In genomic region chr11:134883484-134883883, GRCh38 we compare ENCODE assay signal across 2 cellular contexts.
A peak's percentile ranks its signal among the peaks of the same experiment; 100 is the strongest.
TF ChIP-seq lines count a peak whose summit lies in the region.

No MANE protein-coding gene starts in this region.

TF ChIP-seq in GM23338, 12 proteins besides CTCF, POLR2A, EP300 and RAD21:
- TF ChIP-seq NANOG (IDR thresholded peaks at IDR 0.05; ENCODE audit: borderline replicate concordance) = no peak
- TF ChIP-seq ETS1 (IDR thresholded peaks at IDR 0.05) = no peak
- no peak for TF ChIP-seq REST (IDR thresholded peaks at IDR 0.05; ENCODE audit: unreplicated experiment)
- no peak for TF ChIP-seq ZNF114 (CRISPR knock-in tag; IDR thresholded peaks at IDR 0.05)
- TF ChIP-seq STAT1 (IDR thresholded peaks at IDR 0.05; ENCODE audit: unreplicated experiment) = no peak

TF ChIP-seq in H1, 55 proteins besides CTCF, POLR2A, EP300 and RAD21:
- no peak for TF ChIP-seq ZNF274 (IDR thresholded peaks at IDR 0.05; ENCODE audit: borderline replicate concordance, extremely low read depth, low read length)
- peak; percentile 47 for TF ChIP-seq MAX (IDR thresholded peaks at IDR 0.05)
- no peak for TF ChIP-seq CHD1 (IDR thresholded peaks at IDR 0.05; ENCODE audit: low read depth, low read length)
- TF ChIP-seq RXRA (IDR thresholded peaks at IDR 0.05; ENCODE audit: insufficient read depth, low read depth, low read length) = no peak
- TF ChIP-seq E2F6 (IDR thresholded peaks at IDR 0.05) = peak; percentile 94
- TF ChIP-seq ATF2 (IDR thresholded peaks at IDR 0.05; ENCODE audit: low read length) = no peak
